Comparison of ENCODE assay signal across 15 cellular contexts in the genomic region with DNA sequence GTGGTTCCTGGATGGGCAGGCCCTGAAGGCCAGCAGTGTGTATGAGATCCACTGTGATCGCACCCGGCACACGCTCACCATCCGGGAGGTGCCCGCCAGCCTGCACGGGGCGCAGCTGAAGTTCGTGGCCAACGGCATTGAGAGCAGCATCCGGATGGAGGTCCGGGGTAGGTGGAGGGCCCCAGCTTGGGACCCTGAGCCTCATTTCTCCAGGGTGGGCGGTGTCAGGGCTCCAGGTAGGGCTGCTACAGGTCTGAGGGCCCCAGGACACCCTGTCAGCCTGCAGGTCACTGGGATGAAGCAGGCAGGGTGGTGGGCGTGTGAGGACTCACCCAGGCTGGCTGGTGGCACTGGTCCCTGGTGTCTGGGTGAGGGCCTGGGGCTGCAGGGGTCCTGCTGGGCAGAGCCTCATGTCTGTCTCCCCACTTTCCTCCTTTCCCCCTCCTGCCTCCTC. TPM values are rescaled to one million over a fixed set of nuclear protein-coding genes. Genes with fewer than 3 reads are reported as not detected.
DNase-seq lines count a peak whose midpoint lies in the region; ATAC-seq and TF ChIP-seq lines count a peak whose summit lies in the region.
"Had no signal": no experiment of that assay in that cellular context is flagged by ENCODE, and none has a peak within 500 bp of the region (broad histone marks: within the 10 kb centered on the region; RNA-seq: fewer than 3 reads in every experiment).

No MANE protein-coding gene starts in this region.

- no peak for TF ChIP-seq CTCF in right atrium auricular region (IDR thresholded peaks at IDR 0.05)
- TF ChIP-seq CTCF in nephron progenitor cell (IDR thresholded peaks at IDR 0.05), result no peak
- TF ChIP-seq CTCF in type B pancreatic cell (conservative IDR thresholded peaks at IDR 0.05), result no peak
- no peak for TF ChIP-seq CTCF in endothelial cell (IDR thresholded peaks at IDR 0.05; ENCODE audit: unreplicated experiment)

- H3K4me1 Mint-ChIP-seq in activated T-helper 1 cell treated with anti-CD3 and anti-CD28 coated beads, Interleukin-12 subunit alpha, Interleukin-12 subunit beta, Interleukin-2, Interleukin-4 antibody, amounts not matched to agents 30 ng/mL and 10 ng/mL and 1 ng/mL, durations not matched to agents 14 hours and 24 hours and 36 hours (ENCODE audit: low read depth), result no peaks in the 10 kb centered on the region
- H3K4me1 Mint-ChIP-seq in nephron progenitor cell (no peaks in the 10 kb centered on the region), type B pancreatic cell (ENCODE audit: unreplicated experiment) (peaks cover 4% of the 10 kb centered on the region), endothelial cell (ENCODE audit: unreplicated experiment) (no peaks in the 10 kb centered on the region)

- H3K36me3 ChIP-seq in right atrium auricular region, result peaks cover 60% of the 10 kb centered on the region

- no peak overlapping the region for H3K27ac Mint-ChIP-seq in activated T-helper 1 cell treated with anti-CD3 and anti-CD28 coated beads, Interleukin-12 subunit alpha, Interleukin-12 subunit beta, Interleukin-2, Interleukin-4 antibody, amounts not matched to agents 30 ng/mL and 10 ng/mL and 1 ng/mL, durations not matched to agents 14 hours and 24 hours and 36 hours
- no peak overlapping the region for H3K27ac Mint-ChIP-seq in nephron progenitor cell
- no peak overlapping the region for H3K27ac Mint-ChIP-seq in type B pancreatic cell
- H3K27ac Mint-ChIP-seq in endothelial cell (ENCODE audit: unreplicated experiment), result no peak overlapping the region

- ATAC-seq in left ventricle myocardium superior, result no peak
- ATAC-seq in GM18519 (IDR thresholded peaks at IDR 0.05; ENCODE audit: low FRiP score, unreplicated experiment), result no peak

- H3K4me3 ChIP-seq in right atrium auricular region, result no peak overlapping the region

- H3K9me3 Mint-ChIP-seq in activated T-helper 1 cell treated with anti-CD3 and anti-CD28 coated beads, Interleukin-12 subunit alpha, Interleukin-12 subunit beta, Interleukin-2, Interleukin-4 antibody, amounts not matched to agents 30 ng/mL and 10 ng/mL and 1 ng/mL, durations not matched to agents 14 hours and 24 hours and 36 hours, result no peaks in the 10 kb centered on the region
- H3K9me3 Mint-ChIP-seq in nephron progenitor cell (no peaks in the 10 kb centered on the region), type B pancreatic cell (no peaks in the 10 kb centered on the region), endothelial cell (ENCODE audit: unreplicated experiment) (no peaks in the 10 kb centered on the region)
- H3K9me3 Mint-ChIP-seq: CD4-positive, alpha-beta memory T cell had no signal

- peaks cover 0 to 57% of the 10 kb centered on the region in 2 donors for H3K4me1 ChIP-seq in right atrium auricular region

- H3K36me3 Mint-ChIP-seq in activated T-helper 1 cell treated with anti-CD3 and anti-CD28 coated beads, Interleukin-12 subunit alpha, Interleukin-12 subunit beta, Interleukin-2, Interleukin-4 antibody, amounts not matched to agents 30 ng/mL and 10 ng/mL and 1 ng/mL, durations not matched to agents 14 hours and 24 hours and 36 hours (ENCODE audit: low read depth), result peaks cover 3% of the 10 kb centered on the region
- peaks cover 28% of the 10 kb centered on the region for H3K36me3 Mint-ChIP-seq in nephron progenitor cell (ENCODE audit: low read depth)
- H3K36me3 Mint-ChIP-seq in type B pancreatic cell, result peaks cover 4% of the 10 kb centered on the region
- peaks cover 1% of the 10 kb centered on the region for H3K36me3 Mint-ChIP-seq in endothelial cell (ENCODE audit: low read depth, unreplicated experiment)

- no peaks in the 10 kb centered on the region for H3K9me3 ChIP-seq in right atrium auricular region

- H3K27me3 Mint-ChIP-seq in activated T-helper 1 cell treated with anti-CD3 and anti-CD28 coated beads, Interleukin-12 subunit alpha, Interleukin-12 subunit beta, Interleukin-2, Interleukin-4 antibody, amounts not matched to agents 30 ng/mL and 10 ng/mL and 1 ng/mL, durations not matched to agents 14 hours and 24 hours and 36 hours (ENCODE audit: insufficient read depth), result peaks cover 4% of the 10 kb centered on the region
- H3K27me3 Mint-ChIP-seq in nephron progenitor cell (ENCODE audit: low read depth, poor library complexity) (no peaks in the 10 kb centered on the region), type B pancreatic cell (peaks cover 3% of the 10 kb centered on the region), endothelial cell (ENCODE audit: unreplicated experiment) (peaks cover 7% of the 10 kb centered on the region)
- H3K27me3 Mint-ChIP-seq: CD4-positive, alpha-beta memory T cell had no signal

- peak overlapping the region; percentile 62 for H3K4me3 Mint-ChIP-seq in activated T-helper 1 cell treated with anti-CD3 and anti-CD28 coated beads, Interleukin-12 subunit alpha, Interleukin-12 subunit beta, Interleukin-2, Interleukin-4 antibody, amounts not matched to agents 30 ng/mL and 10 ng/mL and 1 ng/mL, durations not matched to agents 14 hours and 24 hours and 36 hours
- peak overlapping the region; percentile 60 for H3K4me3 Mint-ChIP-seq in nephron progenitor cell
- peak overlapping the region; percentile 62 for H3K4me3 Mint-ChIP-seq in type B pancreatic cell
- no peak overlapping the region for H3K4me3 Mint-ChIP-seq in endothelial cell (ENCODE audit: unreplicated experiment)

- intact Hi-C loops in left ventricle myocardium superior (cut with micrococcal nuclease), result no loop called here
- intact Hi-C loops in activated T-helper 1 cell treated with anti-CD3 and anti-CD28 coated beads, Interleukin-12 subunit alpha, Interleukin-12 subunit beta, Interleukin-2, Interleukin-4 antibody, amounts not matched to agents 30 ng/mL and 10 ng/mL and 1 ng/mL, durations not matched to agents 14 hours and 24 hours and 36 hours (cut with micrococcal nuclease), result no loop called here

- peak overlapping the region; percentile 50 to 85 for H3K27ac ChIP-seq in right atrium auricular region

- H3K27me3 ChIP-seq in right atrium auricular region, result no peaks in the 10 kb centered on the region

- DNase-seq in right atrium auricular region (ENCODE audit: low spot score) (peak; percentile 53), left ventricle myocardium superior (no peak), nephron progenitor cell (no peak), type B pancreatic cell (ENCODE audit: extremely low spot score, unreplicated experiment) (peak; percentile 64), endothelial cell (ENCODE audit: low spot score) (no peak), anterior cingulate cortex (lab: John Stamatoyannopoulos, UW) (no peak)
- no peak for DNase-seq in activated T-helper 1 cell treated with anti-CD3 and anti-CD28 coated beads, Interleukin-12 subunit alpha, Interleukin-12 subunit beta, Interleukin-2, Interleukin-4 antibody, amounts not matched to agents 30 ng/mL and 10 ng/mL and 1 ng/mL, durations not matched to agents 14 hours and 24 hours and 36 hours (ENCODE audit: low spot score)
- DNase-seq: ACHN; CD4-positive, alpha-beta memory T cell; KG1; NCI-H1694; NCI-H2107; NCI-H226; NCI-H526 had no signal

RNA-seq across cellular contexts. Expression of a gene that starts 7.8 kb away (rescaled TPM):
- total RNA-seq in right atrium auricular region (100 to 1,000 TPM; 159 to 317 TPM), left ventricle myocardium superior (316 TPM), type B pancreatic cell (ENCODE audit: low replicate concordance) (17.2 and 48.9 TPM in 2 replicates), endothelial cell (ENCODE audit: unreplicated experiment) (16.9 TPM)
- total RNA-seq in activated T-helper 1 cell treated with anti-CD3 and anti-CD28 coated beads, Interleukin-12 subunit alpha, Interleukin-12 subunit beta, Interleukin-2, Interleukin-4 antibody, amounts not matched to agents 30 ng/mL and 10 ng/mL and 1 ng/mL, durations not matched to agents 14 hours and 24 hours and 36 hours, result 15.0 and 15.2 TPM in 2 replicates

RNA-seq across cellular contexts. Expression of a gene that starts 50.1 kb away (rescaled TPM):
- total RNA-seq in right atrium auricular region (1 to 10 TPM; 6.7 to 7.1 TPM), left ventricle myocardium superior (11.2 TPM), type B pancreatic cell (ENCODE audit: low replicate concordance) (9.5 and 10.5 TPM in 2 replicates), endothelial cell (ENCODE audit: unreplicated experiment) (11.5 TPM)
- total RNA-seq in activated T-helper 1 cell treated with anti-CD3 and anti-CD28 coated beads, Interleukin-12 subunit alpha, Interleukin-12 subunit beta, Interleukin-2, Interleukin-4 antibody, amounts not matched to agents 30 ng/mL and 10 ng/mL and 1 ng/mL, durations not matched to agents 14 hours and 24 hours and 36 hours, result 7.5 and 8.1 TPM in 2 replicates

Comparison
In these comparisons a context has a peak if more than half of its experiments do, and no peak if none do; other contexts are left out.
1. DNase-seq: peak in right atrium auricular region (single experiment) and type B pancreatic cell (single experiment); none in left ventricle myocardium superior (single experiment), activated T-helper 1 cell treated with anti-CD3 and anti-CD28 coated beads, Interleukin-12 subunit alpha, Interleukin-12 subunit beta, Interleukin-2, Interleukin-4 antibody, amounts not matched to agents 30 ng/mL and 10 ng/mL and 1 ng/mL, durations not matched to agents 14 hours and 24 hours and 36 hours (single experiment), nephron progenitor cell (single experiment), endothelial cell (single experiment) and anterior cingulate cortex (0 of 58).